11 cellular contexts compared by ENCODE assay signal in genomic region chr3:65483475-65483874, GRCh38.
A peak's percentile ranks its signal among the peaks of the same experiment; 100 is the strongest.
DNase-seq lines count a peak whose midpoint lies in the region; TF ChIP-seq lines count a peak whose summit lies in the region.
"Had no signal": no experiment of that assay in that cellular context is flagged by ENCODE, and none has a peak within 500 bp of the region (broad histone marks: within the 10 kb centered on the region; RNA-seq: fewer than 3 reads in every experiment).

No MANE protein-coding gene starts in this region.

- intact Hi-C loops in spleen (cut with DNase I; ENCODE audit: low total_unique reads) (no loop called here), CD14-positive monocyte (cut with micrococcal nuclease) (no loop called here)

- peaks cover 0 to 3% (median 0%) of the 10 kb centered on the region in 7 donors for H3K9me3 Mint-ChIP-seq in CD14-positive monocyte
- H3K9me3 Mint-ChIP-seq: dendritic cell treated with granulocyte-macrophage colony-stimulating factor and Interleukin-4, amounts not matched to agents 40 ng/mL and 50 ng/mL, for 4 days had no signal

- WGBS in spleen, 5 donors = 47 to 75% (median 61%) methylated on average over 6 of the region's 6 CpGs

- H3K9me3 ChIP-seq in spleen = no peaks in the 10 kb centered on the region

- H3K36me3 Mint-ChIP-seq in CD14-positive monocyte = no peaks in the 10 kb centered on the region

- TF ChIP-seq POLR2A in spleen (IDR thresholded peaks at IDR 0.05) = no peak

- H3K36me3 ChIP-seq in spleen = no peaks in the 10 kb centered on the region

- H3K27me3 ChIP-seq in spleen (replicated peaks in 1 of 7) = no peaks in the 10 kb centered on the region

- DNase-seq in LNCaP clone FGC (ENCODE audit: low read depth) = peak; percentile 98
- DNase-seq in choroid plexus epithelial cell (ENCODE audit: low read depth) = peak; percentile 53
- peak; percentile 66 for DNase-seq in inferior parietal cortex (ENCODE audit: extremely low spot score)
- DNase-seq in spleen = peak; percentile 76
- no peak for DNase-seq in stimulated activated CD8-positive, alpha-beta memory T cell treated with anti-CD3 and anti-CD28 coated beads, Interleukin-4, amount 100 ng/mL, for 48 hours
- no peak for DNase-seq in central memory CD4-positive, alpha-beta T cell
- DNase-seq in CD14-positive monocyte (ENCODE audit: low spot score) = no peak
- DNase-seq in NCI-H1092 (lab: John Stamatoyannopoulos, UW) = no peak
- DNase-seq: activated CD4-positive, alpha-beta T cell treated with anti-CD3 and anti-CD28 coated beads for 1 hour; NCI-H187 treated with DMSO at 0.1 percent for 48 hours had no signal

- H3K27me3 Mint-ChIP-seq in CD14-positive monocyte (ENCODE audit: low read depth in 3 of 3) = peaks cover 0 to 3% (median under 1%) of the 10 kb centered on the region in 3 donors
- H3K27me3 Mint-ChIP-seq: dendritic cell treated with granulocyte-macrophage colony-stimulating factor and Interleukin-4, amounts not matched to agents 40 ng/mL and 50 ng/mL, for 4 days had no signal

- TF ChIP-seq CTCF in LNCaP clone FGC (IDR thresholded peaks at IDR 0.05; ENCODE audit: control insufficient read depth, extremely low read depth, insufficient read depth) (no peak), choroid plexus epithelial cell (conservative IDR thresholded peaks at IDR 0.05; ENCODE audit: low read depth, low read length) (no peak), spleen (IDR thresholded peaks at IDR 0.05 in 8 of 11, conservative IDR thresholded peaks at IDR 0.05 in 3 of 11) (no peak), CD14-positive monocyte (IDR thresholded peaks at IDR 0.05) (no peak)

- H3K4me1 ChIP-seq in spleen = peaks cover 12 to 44% (median 36%) of the 10 kb centered on the region in 6 donors

- H3K4me1 Mint-ChIP-seq in CD14-positive monocyte = no peaks in the 10 kb centered on the region

- H3K27ac ChIP-seq in spleen = peak overlapping the region in 2 of 8 donors; percentile 32 to 61

- H3K27ac Mint-ChIP-seq in CD14-positive monocyte = no peak overlapping the region
- H3K27ac Mint-ChIP-seq: dendritic cell treated with granulocyte-macrophage colony-stimulating factor and Interleukin-4, amounts not matched to agents 40 ng/mL and 50 ng/mL, for 4 days had no signal

- H3K4me3 Mint-ChIP-seq in CD14-positive monocyte = no peak overlapping the region
- H3K4me3 Mint-ChIP-seq: dendritic cell treated with granulocyte-macrophage colony-stimulating factor and Interleukin-4, amounts not matched to agents 40 ng/mL and 50 ng/mL, for 4 days had no signal

- no peak overlapping the region; the same call in 1 of the 2 replicates for H3K4me3 ChIP-seq in LNCaP clone FGC (ENCODE audit: low read depth, low read length)
- H3K4me3 ChIP-seq in choroid plexus epithelial cell (ENCODE audit: low read depth, low read length) = no peak overlapping the region
- no peak overlapping the region for H3K4me3 ChIP-seq in spleen

Comparison
In these comparisons a context has a peak if more than half of its experiments do, and no peak if none do; other contexts are left out.
1. DNase-seq: peak in LNCaP clone FGC (single experiment), choroid plexus epithelial cell (single experiment), inferior parietal cortex (single experiment) and spleen (single experiment); none in stimulated activated CD8-positive, alpha-beta memory T cell treated with anti-CD3 and anti-CD28 coated beads, Interleukin-4, amount 100 ng/mL, for 48 hours (single experiment), central memory CD4-positive, alpha-beta T cell (single experiment), CD14-positive monocyte (single experiment) and NCI-H1092 (single experiment).